ENCODE assay signal across 10 cellular contexts in genomic region chr20:36493801-36494114, GRCh38. TPM values are rescaled to one million over a fixed set of nuclear protein-coding genes. Genes with fewer than 3 reads are reported as not detected.
A peak's percentile ranks its signal among the peaks of the same experiment; 100 is the strongest.
DNase-seq lines count a peak whose midpoint lies in the region; ATAC-seq and TF ChIP-seq lines count a peak whose summit lies in the region.
"Had no signal": no experiment of that assay in that cellular context is flagged by ENCODE, and none has a peak within 500 bp of the region (broad histone marks: within the 10 kb centered on the region; RNA-seq: fewer than 3 reads in every experiment).

No MANE protein-coding gene starts in this region.

- peak overlapping the region; percentile 82 for H3K27ac ChIP-seq in MM.1S (ENCODE audit: low read length)
- peak overlapping the region; percentile 54 for H3K27ac ChIP-seq in fibroblast of lung (ENCODE audit: insufficient read depth, low read length)

- H4K20me1 ChIP-seq in MM.1S (ENCODE audit: insufficient read depth, low read length) (no peaks in the 10 kb centered on the region), fibroblast of lung (ENCODE audit: control insufficient read depth, extremely low read depth, insufficient read depth, low read length) (peaks cover 4% of the 10 kb centered on the region)

- no peak for TF ChIP-seq CTCF in MM.1S (IDR thresholded peaks at IDR 0.05; ENCODE audit: low read length)
- no peak for TF ChIP-seq CTCF in fibroblast of lung (conservative IDR thresholded peaks at IDR 0.05 in 1 of 2, IDR thresholded peaks at IDR 0.05 in 1 of 2; ENCODE audit: low read depth in 1 of 2, low read length in 2 of 2)

- no peak overlapping the region for H3K4me3 ChIP-seq in MM.1S (ENCODE audit: low read length)
- no peak overlapping the region for H3K4me3 ChIP-seq in fibroblast of lung (replicated peaks in 1 of 4; ENCODE audit: control extremely low read depth in 1 of 4, insufficient read depth in 1 of 4, low read depth in 3 of 4, low read length in 4 of 4)

- no peaks in the 10 kb centered on the region for H3K9me2 ChIP-seq in MM.1S (replicated peaks; ENCODE audit: insufficient read depth, low read length)

- no peaks in the 10 kb centered on the region for H3K36me3 ChIP-seq in MM.1S (replicated peaks; ENCODE audit: insufficient read depth, low read length)
- peaks cover 20% of the 10 kb centered on the region for H3K36me3 ChIP-seq in fibroblast of lung (ENCODE audit: control insufficient read depth, insufficient read depth, low read length)

- peaks cover 32% of the 10 kb centered on the region for H3K4me1 ChIP-seq in MM.1S (ENCODE audit: low read length)
- peaks cover 21% of the 10 kb centered on the region for H3K4me1 ChIP-seq in fibroblast of lung (ENCODE audit: control insufficient read depth, extremely low read depth, insufficient read depth, low read length)

- H2AFZ ChIP-seq in MM.1S (ENCODE audit: low read length) (no peak overlapping the region), fibroblast of lung (ENCODE audit: low read length) (no peak overlapping the region)

- H3K27me3 Mint-ChIP-seq in natural killer cell treated with Interleukin-12 subunit alpha and Interleukin-12 subunit beta and Interleukin-15 and Interleukin-18, amount 100 ng/mL, for 72 hours, result no peaks in the 10 kb centered on the region
- H3K27me3 Mint-ChIP-seq: activated naive CD8-positive, alpha-beta T cell treated with anti-CD3 and anti-CD28 coated beads, Interleukin-2, amount 10 ng/mL, durations not matched to agents 7 days and 5 days had no signal

- H3K27me3 ChIP-seq in MM.1S (replicated peaks; ENCODE audit: insufficient read depth, low read length) (no peaks in the 10 kb centered on the region), fibroblast of lung (ENCODE audit: control insufficient read depth, insufficient read depth, low read length) (no peaks in the 10 kb centered on the region)

- H3F3A ChIP-seq in MM.1S (ENCODE audit: insufficient read depth, low read length), result peaks cover 16% of the 10 kb centered on the region

- H3K9ac ChIP-seq in MM.1S (ENCODE audit: low read length) (peak overlapping the region; percentile 41), fibroblast of lung (ENCODE audit: insufficient read depth, low read length) (no peak overlapping the region)

- H3K79me2 ChIP-seq in MM.1S (ENCODE audit: low read length), result no peaks in the 10 kb centered on the region
- peaks cover 83% of the 10 kb centered on the region for H3K79me2 ChIP-seq in fibroblast of lung (ENCODE audit: control insufficient read depth, insufficient read depth, low read length)

- no peaks in the 10 kb centered on the region for H3K36me3 Mint-ChIP-seq in natural killer cell treated with Interleukin-12 subunit alpha and Interleukin-12 subunit beta and Interleukin-15 and Interleukin-18, amount 100 ng/mL, for 72 hours
- H3K36me3 Mint-ChIP-seq: activated naive CD8-positive, alpha-beta T cell treated with anti-CD3 and anti-CD28 coated beads, Interleukin-2, amount 10 ng/mL, durations not matched to agents 7 days and 5 days had no signal

- H3K27ac Mint-ChIP-seq in natural killer cell treated with Interleukin-12 subunit alpha and Interleukin-12 subunit beta and Interleukin-15 and Interleukin-18, amount 100 ng/mL, for 72 hours, result peak overlapping the region; percentile 87 to 92

- ATAC-seq in natural killer cell treated with Interleukin-12 subunit alpha and Interleukin-12 subunit beta and Interleukin-15 and Interleukin-18, amount 100 ng/mL, for 72 hours, result no peak
- ATAC-seq in GM18517 (IDR thresholded peaks at IDR 0.05; ENCODE audit: unreplicated experiment) (no peak), GM19467 (IDR thresholded peaks at IDR 0.05; ENCODE audit: unreplicated experiment) (no peak)

- DNase-seq in A172 (ENCODE audit: low spot score), result peak; percentile 94
- DNase-seq in MM.1S, result peak; percentile 84
- DNase-seq in fibroblast of lung (ENCODE audit: low read depth in 2 of 2), result peak; percentile 87 to 93
- DNase-seq in natural killer cell treated with Interleukin-12 subunit alpha and Interleukin-12 subunit beta and Interleukin-15 and Interleukin-18, amount 100 ng/mL, for 72 hours (ENCODE audit: low spot score), result no peak
- no peak for DNase-seq in activated effector memory CD4-positive, alpha-beta T cell treated with anti-CD3 and anti-CD28 coated beads, Interleukin-2, amount 50 U/mL, for 16 hours
- no peak for DNase-seq in AML-193 (lab: John Stamatoyannopoulos, UW)
- DNase-seq: activated naive CD8-positive, alpha-beta T cell treated with anti-CD3 and anti-CD28 coated beads, Interleukin-2, amount 10 ng/mL, durations not matched to agents 7 days and 5 days; GOT3 had no signal

- no peaks in the 10 kb centered on the region for H3K9me3 ChIP-seq in MM.1S (replicated peaks; ENCODE audit: insufficient read depth, low read length)
- no peaks in the 10 kb centered on the region for H3K9me3 ChIP-seq in fibroblast of lung (ENCODE audit: control insufficient read depth, insufficient read depth, low read depth, low read length)

- H3K4me1 Mint-ChIP-seq in natural killer cell treated with Interleukin-12 subunit alpha and Interleukin-12 subunit beta and Interleukin-15 and Interleukin-18, amount 100 ng/mL, for 72 hours (ENCODE audit: low read depth in 2 of 2), result peaks cover 37 to 51% of the 10 kb centered on the region in 2 donors

- H3K9me3 Mint-ChIP-seq in natural killer cell treated with Interleukin-12 subunit alpha and Interleukin-12 subunit beta and Interleukin-15 and Interleukin-18, amount 100 ng/mL, for 72 hours, result no peaks in the 10 kb centered on the region
- H3K9me3 Mint-ChIP-seq: activated naive CD8-positive, alpha-beta T cell treated with anti-CD3 and anti-CD28 coated beads, Interleukin-2, amount 10 ng/mL, durations not matched to agents 7 days and 5 days had no signal

- H3K4me3 Mint-ChIP-seq in natural killer cell treated with Interleukin-12 subunit alpha and Interleukin-12 subunit beta and Interleukin-15 and Interleukin-18, amount 100 ng/mL, for 72 hours, result peak overlapping the region; percentile 78
- H3K4me3 Mint-ChIP-seq: activated naive CD8-positive, alpha-beta T cell treated with anti-CD3 and anti-CD28 coated beads, Interleukin-2, amount 10 ng/mL, durations not matched to agents 7 days and 5 days had no signal

- H3K4me2 ChIP-seq in MM.1S (ENCODE audit: low read depth, low read length) (peak overlapping the region; percentile 12; the same call in 1 of the 2 replicates), fibroblast of lung (ENCODE audit: extremely low read depth, insufficient read depth, low read length) (peak overlapping the region; percentile 28)

RNA-seq across cellular contexts. Expression of gene MYL9, which starts 47.6 kb away (rescaled TPM):
- total RNA-seq in A172 (2014; rRNA removed; shearing (Covaris generic)), result 9.4 and 9.8 TPM in 2 replicates
- 9.2 and 25.4 TPM in 2 replicates for total RNA-seq in fibroblast of lung
- 178 and 457 TPM in 2 replicates for polyA plus RNA-seq in fibroblast of lung
- 663 and 2,310 TPM in 2 replicates for polyA plus RNA-seq in fibroblast of lung (2012)
- polyA minus RNA-seq in fibroblast of lung (ENCODE audit: low replicate concordance), result 227 and 815 TPM in 2 replicates
- total RNA-seq in natural killer cell treated with Interleukin-12 subunit alpha and Interleukin-12 subunit beta and Interleukin-15 and Interleukin-18, amount 100 ng/mL, for 72 hours, result under 1 TPM in 1 of 2 donors, not detected in 1; 0.76 TPM

Comparison
In these comparisons a context has a peak if more than half of its experiments do, and no peak if none do; other contexts are left out.
1. DNase-seq: peak in A172 (single experiment), MM.1S (single experiment) and fibroblast of lung (2 of 2); none in natural killer cell treated with Interleukin-12 subunit alpha and Interleukin-12 subunit beta and Interleukin-15 and Interleukin-18, amount 100 ng/mL, for 72 hours (single experiment), activated effector memory CD4-positive, alpha-beta T cell treated with anti-CD3 and anti-CD28 coated beads, Interleukin-2, amount 50 U/mL, for 16 hours (single experiment) and AML-193 (0 of 2).